ENCODE assay signal across 2 cellular contexts in genomic region chr17:2239170-2239551, GRCh38.
TF ChIP-seq lines count a peak whose summit lies in the region.

No MANE protein-coding gene starts in this region.

TF ChIP-seq in SK-N-SH, 30 proteins besides CTCF, POLR2A, EP300 and RAD21 (continued from another document):
- TF ChIP-seq NRF1 (IDR thresholded peaks at IDR 0.05; ENCODE audit: low read depth, low read length) (no peak), CHD2 (IDR thresholded peaks at IDR 0.05; ENCODE audit: low read length, partially characterized antibody) (no peak), RCOR1 (IDR thresholded peaks at IDR 0.05; ENCODE audit: low read length) (no peak), EZH2phosphoT487 (IDR thresholded peaks at IDR 0.05; ENCODE audit: borderline replicate concordance, low read depth) (no peak), SMC3 (IDR thresholded peaks at IDR 0.05; ENCODE audit: low read depth, low read length) (no peak)

TF ChIP-seq in SK-N-SH treated with all-trans-retinoic acid at 6 μM for 48 hours, 23 proteins besides CTCF, POLR2A, EP300 and RAD21 (continued from another document):
- TF ChIP-seq, protein P1, sequence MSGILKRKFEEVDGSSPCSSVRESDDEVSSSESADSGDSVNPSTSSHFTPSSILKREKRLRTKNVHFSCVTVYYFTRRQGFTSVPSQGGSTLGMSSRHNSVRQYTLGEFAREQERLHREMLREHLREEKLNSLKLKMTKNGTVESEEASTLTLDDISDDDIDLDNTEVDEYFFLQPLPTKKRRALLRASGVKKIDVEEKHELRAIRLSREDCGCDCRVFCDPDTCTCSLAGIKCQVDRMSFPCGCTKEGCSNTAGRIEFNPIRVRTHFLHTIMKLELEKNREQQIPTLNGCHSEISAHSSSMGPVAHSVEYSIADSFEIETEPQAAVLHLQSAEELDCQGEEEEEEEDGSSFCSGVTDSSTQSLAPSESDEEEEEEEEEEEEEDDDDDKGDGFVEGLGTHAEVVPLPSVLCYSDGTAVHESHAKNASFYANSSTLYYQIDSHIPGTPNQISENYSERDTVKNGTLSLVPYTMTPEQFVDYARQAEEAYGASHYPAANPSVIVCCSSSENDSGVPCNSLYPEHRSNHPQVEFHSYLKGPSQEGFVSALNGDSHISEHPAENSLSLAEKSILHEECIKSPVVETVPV (CRISPR knock-in tag; IDR thresholded peaks at IDR 0.05), result no peak
- no peak for TF ChIP-seq TCF4 (CRISPR knock-in tag; IDR thresholded peaks at IDR 0.05; ENCODE audit: borderline replicate concordance)
- TF ChIP-seq ZNF70 (CRISPR knock-in tag; IDR thresholded peaks at IDR 0.05), result no peak
- TF ChIP-seq POU6F1 (CRISPR knock-in tag; IDR thresholded peaks at IDR 0.05; ENCODE audit: borderline replicate concordance, low read depth), result no peak
- TF ChIP-seq CREB5 (CRISPR knock-in tag; IDR thresholded peaks at IDR 0.05; ENCODE audit: low read depth), result no peak
- no peak for TF ChIP-seq OSR1 (CRISPR knock-in tag; IDR thresholded peaks at IDR 0.05)
- no peak for TF ChIP-seq ZFP3 (CRISPR knock-in tag; IDR thresholded peaks at IDR 0.05)
- TF ChIP-seq BACH2 (CRISPR knock-in tag; IDR thresholded peaks at IDR 0.05; ENCODE audit: borderline replicate concordance), result no peak
- TF ChIP-seq ISL1 (CRISPR knock-in tag; IDR thresholded peaks at IDR 0.05), result no peak
